Comparison of ENCODE assay signal across 8 cellular contexts in the genomic region with DNA sequence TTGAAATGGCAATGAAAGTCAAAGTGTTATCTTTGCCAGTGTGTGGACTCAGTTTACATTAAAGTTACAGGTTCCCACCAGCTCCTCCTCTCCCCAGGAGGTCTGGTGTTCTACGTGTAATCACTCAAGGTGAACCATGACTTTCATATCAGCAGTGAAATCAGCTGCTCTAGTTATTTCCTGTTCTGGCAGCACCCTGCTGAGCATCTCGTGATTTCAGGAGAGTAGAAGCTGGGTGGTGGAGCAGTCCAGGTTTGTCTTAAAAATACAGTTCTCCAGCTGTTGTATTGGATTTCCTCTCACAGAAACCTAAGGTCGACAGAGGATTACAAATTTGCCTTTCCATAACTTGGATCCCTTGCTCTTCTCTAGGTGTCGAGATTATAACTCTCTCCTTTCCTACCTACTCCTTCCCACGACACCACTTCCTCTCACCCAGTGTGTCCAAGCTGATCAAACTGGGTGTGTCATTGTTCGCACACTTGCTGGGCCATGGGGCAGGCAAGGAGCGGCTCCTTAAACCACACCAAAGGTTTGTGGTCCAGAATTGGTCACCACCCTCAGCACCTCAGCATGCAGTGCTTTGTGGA. TPM values are rescaled to one million over a fixed set of nuclear protein-coding genes. Genes with fewer than 3 reads are reported as not detected.
DNase-seq lines count a peak whose midpoint lies in the region; ATAC-seq, FAIRE-seq and TF ChIP-seq lines count a peak whose summit lies in the region.

No MANE protein-coding gene starts in this region.

- H3K9me3 ChIP-seq in CD8-positive, alpha-beta memory T cell (ENCODE audit: low read length): no peaks in the 10 kb centered on the region
- H3K9me3 ChIP-seq in K562 (replicated peaks; ENCODE audit: control insufficient read depth, insufficient read depth, low read depth, low read length) (no peaks in the 10 kb centered on the region), ascending aorta (no peaks in the 10 kb centered on the region)

- H3K27me3 Mint-ChIP-seq in CD8-positive, alpha-beta memory T cell: no peaks in the 10 kb centered on the region

- H3K9me3 Mint-ChIP-seq in CD8-positive, alpha-beta memory T cell: no peaks in the 10 kb centered on the region

- no peaks in the 10 kb centered on the region for H3K79me2 ChIP-seq in K562 (ENCODE audit: control insufficient read depth, insufficient read depth, low read length)

- in situ Hi-C loops in K562 (cut with MboI): no loop called here

- H3K27ac ChIP-seq in CD8-positive, alpha-beta memory T cell (ENCODE audit: low read depth, low read length): peak overlapping the region; percentile 43
- H3K27ac ChIP-seq in K562 (ENCODE audit: extremely low read depth, low read depth, low read length): no peak overlapping the region
- no peak overlapping the region for H3K27ac ChIP-seq in ascending aorta

- H3K9me1 ChIP-seq in K562 (ENCODE audit: control insufficient read depth, insufficient read depth, low read length): no peaks in the 10 kb centered on the region

- TF ChIP-seq EP300 in K562 (IDR thresholded peaks at IDR 0.05; ENCODE audit: low read length): 0 out of 2 replicates have a peak, but pooled peaks have one; percentile 20

- peak overlapping the region; percentile 38 for H3K4me3 ChIP-seq in CD8-positive, alpha-beta memory T cell (ENCODE audit: low read length)
- no peak overlapping the region for H3K4me3 ChIP-seq in K562
- no peak overlapping the region for H3K4me3 ChIP-seq in ascending aorta

- peak; percentile 72 for FAIRE-seq in K562 (lab: Jason Lieb, UNC)

- H3K9ac ChIP-seq in K562 (ENCODE audit: insufficient read depth in 1 of 2, low read depth in 2 of 2, low read length in 2 of 2): peak overlapping the region in 1 of 2 experiments; percentile 70; a peak in 1 of 4 replicates

- 5% methylated on average over 7 of the region's 7 CpGs for WGBS in K562 (ENCODE audit: insufficient coverage, low coverage, missing lambda C conversion rate)

- no TSS peak for BruUV-seq in K562 (replicated peaks; lab: Mats Ljungman, UMichigan)

- H4K20me1 ChIP-seq in K562 (replicated peaks; ENCODE audit: control insufficient read depth, insufficient read depth, low read length): no peaks in the 10 kb centered on the region

- no peak for TF ChIP-seq RAD21 in K562 (CRISPR knock-in tag; conservative IDR thresholded peaks at IDR 0.05 in 1 of 2, IDR thresholded peaks at IDR 0.05 in 1 of 2)

- no peaks in the 10 kb centered on the region for H3K36me3 ChIP-seq in CD8-positive, alpha-beta memory T cell (ENCODE audit: insufficient read depth, low read length)
- no peaks in the 10 kb centered on the region for H3K36me3 ChIP-seq in K562 (ENCODE audit: control insufficient read depth, insufficient read depth, low read length)
- no peaks in the 10 kb centered on the region for H3K36me3 ChIP-seq in ascending aorta

- POLR2A ChIA-PET in CD8-positive, alpha-beta memory T cell (lab: Charles Lee): interaction anchor here (0.8 to 1.4 kb wide), 11 partner anchors 13 to 258 kb away, joined by 3 to 6 read pairs (median 4); a partner anchor contains a TSS
- POLR2A ChIA-PET in K562 (lab: Yijun Ruan, JAX): interaction anchor here (0.7 to 2.3 kb wide), 2 partner anchors 12 to 253 kb away, joined by 3 to 7 read pairs; no protein-coding TSS in a partner anchor

- DNase-seq in CD8-positive, alpha-beta memory T cell: peak in 4 of 5 donors; percentile 20 to 69 (median 48)
- DNase-seq in HT-29 (ENCODE audit: low spot score) (peak; percentile 7), K562 (ENCODE audit: extremely low read depth in 1 of 4, low spot score in 3 of 4) (peak in 1 of 4 experiments; percentile 33), NCI-H2081 (lab: John Stamatoyannopoulos, UW) (no peak), NCI-H1930 (lab: John Stamatoyannopoulos, UW) (no peak), ascending aorta (ENCODE audit: low spot score in 2 of 2) (no peak), NCI-H2196 (lab: John Stamatoyannopoulos, UW; ENCODE audit: unreplicated experiment) (no peak)

- no peak overlapping the region; the same call in 1 of the 2 replicates for H3K4me2 ChIP-seq in K562 (ENCODE audit: insufficient read depth, low read length)

- peak overlapping the region; percentile 83 to 99 (median 92) for H3K27ac Mint-ChIP-seq in CD8-positive, alpha-beta memory T cell

- peaks cover 85 to 98% (median 96%) of the 10 kb centered on the region in 3 donors for H3K4me1 Mint-ChIP-seq in CD8-positive, alpha-beta memory T cell

- H3K4me1 ChIP-seq in CD8-positive, alpha-beta memory T cell (ENCODE audit: insufficient read depth, low read length): peaks cover 82% of the 10 kb centered on the region
- H3K4me1 ChIP-seq in K562 (replicated peaks in 1 of 2; ENCODE audit: control insufficient read depth in 2 of 2, insufficient read depth in 2 of 2, low read length in 2 of 2) (peaks cover 0 to 9% of the 10 kb centered on the region in 2 experiments; a peak in 4 of 5 replicates), ascending aorta (no peaks in the 10 kb centered on the region)

- ATAC-seq in GM21381 (IDR thresholded peaks at IDR 0.05; ENCODE audit: unreplicated experiment) (peak; percentile 50), K562 (peak; percentile 53)

- peaks cover 0 to 1% (median 0%) of the 10 kb centered on the region in 3 donors for H3K36me3 Mint-ChIP-seq in CD8-positive, alpha-beta memory T cell

- peak overlapping the region; percentile 42 to 86 (median 79) for H3K4me3 Mint-ChIP-seq in CD8-positive, alpha-beta memory T cell

- CTCF ChIA-PET in CD8-positive, alpha-beta memory T cell (lab: Charles Lee): interaction anchor here (0.8 to 4.1 kb wide), 20 partner anchors 11 to 258 kb away, joined by 3 to 28 read pairs (median 6); a partner anchor contains a TSS
- CTCF ChIA-PET in K562 (lab: Yijun Ruan, JAX; ENCODE audit: low intra/inter-chr PET ratio): no interaction called here

- no peak for TF ChIP-seq POLR2A in K562 (conservative IDR thresholded peaks at IDR 0.05)

- intact Hi-C loops in K562 (cut with micrococcal nuclease) (no loop called here), ascending aorta (cut with DNase I) (no loop called here)

- H2AFZ ChIP-seq in K562 (ENCODE audit: low read depth, low read length): peak overlapping the region; percentile 38; the same call in 1 of the 2 replicates

- no peaks in the 10 kb centered on the region for H3K27me3 ChIP-seq in CD8-positive, alpha-beta memory T cell (ENCODE audit: insufficient read depth, low read length, poor library complexity, severe bottlenecking)
- H3K27me3 ChIP-seq in K562 (ENCODE audit: control insufficient read depth in 2 of 2, insufficient read depth in 2 of 2, low read length in 2 of 2) (no peaks in the 10 kb centered on the region), ascending aorta (no peaks in the 10 kb centered on the region)

- no peak for TF ChIP-seq CTCF in K562 (IDR thresholded peaks at IDR 0.05 in 2 of 3, conservative IDR thresholded peaks at IDR 0.05 in 1 of 3; ENCODE audit: insufficient read depth in 2 of 3, low read depth in 1 of 3, low read length in 3 of 3)
- TF ChIP-seq CTCF in ascending aorta (IDR thresholded peaks at IDR 0.05): no peak

TF ChIP-seq in K562, 482 proteins besides CTCF, POLR2A, EP300 and RAD21 (continues in another document):
- TF ChIP-seq ZNF133 (CRISPR knock-in tag; IDR thresholded peaks at IDR 0.05) (no peak), ZC3H8 (IDR thresholded peaks at IDR 0.05) (no peak), KLF13 (tag; IDR thresholded peaks at IDR 0.05; ENCODE audit: borderline replicate concordance, low read depth) (no peak), ZNF75A (CRISPR knock-in tag; IDR thresholded peaks at IDR 0.05) (no peak), DACH1 (IDR thresholded peaks at IDR 0.05; ENCODE audit: partially characterized antibody) (no peak)
- TF ChIP-seq, protein P1, sequence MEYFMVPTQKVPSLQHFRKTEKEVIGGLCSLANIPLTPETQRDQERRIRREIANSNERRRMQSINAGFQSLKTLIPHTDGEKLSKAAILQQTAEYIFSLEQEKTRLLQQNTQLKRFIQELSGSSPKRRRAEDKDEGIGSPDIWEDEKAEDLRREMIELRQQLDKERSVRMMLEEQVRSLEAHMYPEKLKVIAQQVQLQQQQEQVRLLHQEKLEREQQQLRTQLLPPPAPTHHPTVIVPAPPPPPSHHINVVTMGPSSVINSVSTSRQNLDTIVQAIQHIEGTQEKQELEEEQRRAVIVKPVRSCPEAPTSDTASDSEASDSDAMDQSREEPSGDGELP (CRISPR knock-in tag; IDR thresholded peaks at IDR 0.05; ENCODE audit: borderline replicate concordance): 0 out of 2 replicates have a peak, but pooled peaks have one; percentile 12
- TF ChIP-seq, protein P2, sequence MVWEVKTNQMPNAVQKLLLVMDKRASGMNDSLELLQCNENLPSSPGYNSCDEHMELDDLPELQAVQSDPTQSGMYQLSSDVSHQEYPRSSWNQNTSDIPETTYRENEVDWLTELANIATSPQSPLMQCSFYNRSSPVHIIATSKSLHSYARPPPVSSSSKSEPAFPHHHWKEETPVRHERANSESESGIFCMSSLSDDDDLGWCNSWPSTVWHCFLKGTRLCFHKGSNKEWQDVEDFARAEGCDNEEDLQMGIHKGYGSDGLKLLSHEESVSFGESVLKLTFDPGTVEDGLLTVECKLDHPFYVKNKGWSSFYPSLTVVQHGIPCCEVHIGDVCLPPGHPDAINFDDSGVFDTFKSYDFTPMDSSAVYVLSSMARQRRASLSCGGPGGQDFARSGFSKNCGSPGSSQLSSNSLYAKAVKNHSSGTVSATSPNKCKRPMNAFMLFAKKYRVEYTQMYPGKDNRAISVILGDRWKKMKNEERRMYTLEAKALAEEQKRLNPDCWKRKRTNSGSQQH (CRISPR knock-in tag; IDR thresholded peaks at IDR 0.05): no peak

RNA-seq across cellular contexts. Expression of a gene that starts 13.0 kb away (rescaled TPM):
- total RNA-seq in CD8-positive, alpha-beta memory T cell: 10 to 100 TPM; 74.7 to 75.2 TPM
- polyA plus RNA-seq in CD8-positive, alpha-beta memory T cell: 200 TPM
- not detected in 2 replicates for total RNA-seq in HT-29 (2014; rRNA removed; shearing (Covaris generic))
- total RNA-seq in K562 (2011; cell fraction: chromatin; rRNA removed; ENCODE audit: low replicate concordance): 12.4 and 14.6 TPM in 2 replicates
- total RNA-seq in K562 (2011; cell fraction: nucleolus; rRNA removed): 7.8 and 9.2 TPM in 2 replicates
- 8.2 and 9.0 TPM in 2 replicates for total RNA-seq in K562 (2011; cell fraction: nucleoplasm; rRNA removed)
- total RNA-seq in K562 (2014; rRNA removed): 10.0 and 12.8 TPM in 2 replicates
- total RNA-seq in K562 (2014; rRNA removed; fragmentation: Illumina TruSeq; extraction: Trizol): 9.7 and 13.1 TPM in 2 replicates
- 9.7 and 10.7 TPM in 2 replicates for total RNA-seq in K562 (2015; rRNA removed; fragmentation: Illumina TruSeq; extraction: Trizol)
- 9.8 and 13.2 TPM in 2 replicates for total RNA-seq in K562 (2021)
- polyA plus RNA-seq in K562 (2011; rRNA removed): 3.7 and 12.5 TPM in 2 replicates
- 3.7 and 10.4 TPM in 2 replicates for polyA plus RNA-seq in K562 (2011; cell fraction: cytosol; rRNA removed)
- 4.7 and 19.4 TPM in 2 replicates for polyA plus RNA-seq in K562 (2011; cell fraction: nucleus; rRNA removed)
- 16.8 and 21.5 TPM in 2 replicates for polyA plus RNA-seq in K562 (2012)
- 14.8 and 16.0 TPM in 2 replicates for polyA plus RNA-seq in K562 (2014; fragmentation: Illumina TruSeq; extraction: Trizol)
- polyA plus RNA-seq in K562 (2014; fragmentation: Nextera tagmentation; extraction: Ambion mirVana): 1 to 10 TPM; 4.9 to 6.8 TPM
- polyA plus RNA-seq in K562 (2014; rRNA removed): 7.7 and 11.6 TPM in 2 replicates
- polyA minus RNA-seq in K562 (2011; rRNA and poly(A)+ RNA removed): 3.0 and 9.5 TPM in 2 replicates
- 0.73 and 5.9 TPM in 2 replicates for polyA minus RNA-seq in K562 (2011; cell fraction: cytosol; rRNA and poly(A)+ RNA removed)
- 3.0 and 7.9 TPM in 2 replicates for polyA minus RNA-seq in K562 (2011; cell fraction: nucleus; rRNA and poly(A)+ RNA removed)
- 8.3 TPM for total RNA-seq in ascending aorta

Comparison
In these comparisons a context has a peak if more than half of its experiments do, and no peak if none do; other contexts are left out.
1. DNase-seq: peak in CD8-positive, alpha-beta memory T cell (4 of 5) and HT-29 (single experiment); none in NCI-H2081 (0 of 2), NCI-H1930 (0 of 2), ascending aorta (0 of 2) and NCI-H2196 (single experiment).